8 cellular contexts compared by ENCODE assay signal in the genomic region with DNA sequence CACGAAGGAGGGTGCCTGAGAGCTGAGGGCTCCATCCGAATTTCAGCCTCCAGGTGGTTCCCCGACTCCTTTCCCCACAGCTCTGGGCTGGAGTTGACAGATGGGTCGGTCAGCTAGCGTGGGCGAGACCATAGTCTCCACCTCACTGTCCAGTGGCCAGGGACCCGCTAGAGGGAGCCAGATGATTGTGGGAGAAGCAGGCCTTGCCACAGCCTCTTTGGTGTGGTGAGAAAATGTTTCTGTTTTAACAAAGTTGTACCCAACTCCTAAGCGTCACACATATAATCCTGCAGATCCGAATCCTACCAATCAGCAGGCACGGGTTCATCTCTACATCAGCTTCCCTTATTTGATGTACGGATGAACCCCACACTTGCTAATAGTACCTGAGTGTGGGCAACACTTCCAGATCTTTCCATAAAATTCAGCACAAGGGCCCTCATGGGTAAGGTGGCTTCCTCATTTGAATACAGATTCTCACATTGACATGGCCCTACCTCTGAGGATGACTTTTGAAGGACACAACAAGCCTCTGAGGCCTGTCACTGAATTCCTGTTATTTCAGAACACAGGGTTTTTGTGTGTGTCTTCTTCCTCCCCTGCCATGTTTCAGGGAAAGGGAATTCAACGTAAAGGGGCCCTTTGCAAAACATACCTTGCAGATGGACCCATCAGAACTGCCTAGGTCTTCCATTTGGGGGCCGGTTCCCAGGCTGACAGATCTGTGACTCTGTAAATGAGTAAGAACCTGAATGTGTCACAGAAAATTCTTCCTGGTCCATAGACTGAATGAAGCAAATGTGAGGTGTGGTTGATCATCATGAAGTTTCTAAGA.
DNase-seq lines count a peak whose midpoint lies in the region; ATAC-seq and TF ChIP-seq lines count a peak whose summit lies in the region.

No MANE protein-coding gene starts in this region.

- POLR2A ChIA-PET in GM10248 (lab: Yijun Ruan, JAX) = interaction anchor here (0.6 to 5.4 kb wide), 5 partner anchors 30 to 203 kb away, joined by 3 to 30 read pairs (median 4); partner anchors contain the start of gene IRF4

- CTCF ChIA-PET in GM10248 (lab: Yijun Ruan, JAX) = interaction anchor here (0.6 to 32.8 kb wide), 58 partner anchors 9 to 1248 kb away, joined by 3 to 620 read pairs (median 4); partner anchors contain the start of genes DUSP22 and IRF4

- peaks cover 9% of the 10 kb centered on the region for H3K4me1 ChIP-seq in cardiac muscle cell (ENCODE audit: low read depth)
- no peaks in the 10 kb centered on the region for H3K4me1 ChIP-seq in psoas muscle
- no peaks in the 10 kb centered on the region for H3K4me1 ChIP-seq in aorta (ENCODE audit: control insufficient read depth in 1 of 2, insufficient read depth in 2 of 2, low read length in 2 of 2)

- intact Hi-C loops in psoas muscle (cut with DNase I) (no loop called here), aorta (cut with DNase I) (no loop called here)

- H3K27ac Mint-ChIP-seq in activated naive CD4-positive, alpha-beta T cell treated with anti-CD3 and anti-CD28 coated beads, Interleukin-2, amount 50 U/mL, for 72 hours = peak overlapping the region; percentile 34 to 93

- DNase-seq in GM10248 (ENCODE audit: extremely low spot score) = peak; percentile 85
- peak; percentile 93 for DNase-seq in H7
- DNase-seq in LoVo (ENCODE audit: low spot score) = peak; percentile 71
- peak; percentile 81 to 87 for DNase-seq in activated naive CD4-positive, alpha-beta T cell treated with anti-CD3 and anti-CD28 coated beads, Interleukin-2, amount 50 U/mL, for 72 hours (ENCODE audit: low spot score in 2 of 2)
- peak; percentile 88 to 90 for DNase-seq in cardiac muscle cell (ENCODE audit: low read depth in 1 of 2, low spot score in 1 of 2)
- DNase-seq in psoas muscle = peak; percentile 77 to 79
- peak; percentile 88 to 89 for DNase-seq in aorta

- WGBS in psoas muscle, 3 donors = 24 to 31% (median 31%) methylated on average over 13 of the region's 13 CpGs
- 24 to 31% methylated on average over 13 of the region's 13 CpGs for WGBS in aorta, 2 donors

- peaks cover 0 to 7% of the 10 kb centered on the region in 2 donors for H3K9me3 Mint-ChIP-seq in activated naive CD4-positive, alpha-beta T cell treated with anti-CD3 and anti-CD28 coated beads, Interleukin-2, amount 50 U/mL, for 72 hours

- no peaks in the 10 kb centered on the region for H3K36me3 ChIP-seq in H7 (replicated peaks; ENCODE audit: control insufficient read depth, insufficient read depth, low read length)
- H3K36me3 ChIP-seq in cardiac muscle cell = no peaks in the 10 kb centered on the region
- H3K36me3 ChIP-seq in psoas muscle (ENCODE audit: insufficient read depth in 1 of 2, low read depth in 1 of 2) = no peaks in the 10 kb centered on the region
- H3K36me3 ChIP-seq in aorta (ENCODE audit: control insufficient read depth in 1 of 2, insufficient read depth in 2 of 2, low read length in 1 of 2) = no peaks in the 10 kb centered on the region

- no peaks in the 10 kb centered on the region for H3K27me3 ChIP-seq in H7 (ENCODE audit: control insufficient read depth, insufficient read depth, low read length)
- H3K27me3 ChIP-seq in cardiac muscle cell = no peaks in the 10 kb centered on the region
- H3K27me3 ChIP-seq in psoas muscle (ENCODE audit: insufficient read depth in 3 of 3, low read length in 2 of 3) = no peaks in the 10 kb centered on the region
- no peaks in the 10 kb centered on the region for H3K27me3 ChIP-seq in aorta (ENCODE audit: control insufficient read depth in 1 of 2, insufficient read depth in 2 of 2, low read length in 1 of 2)

- TF ChIP-seq CTCF in GM10248 (IDR thresholded peaks at IDR 0.05; ENCODE audit: control extremely low read depth, extremely low read depth, low read depth, missing control alignments) (peak; percentile 87), cardiac muscle cell (IDR thresholded peaks at IDR 0.05; ENCODE audit: low read depth, low read length) (peak; percentile 97), psoas muscle (IDR thresholded peaks at IDR 0.05) (peak; percentile 56)

- H3K9me3 ChIP-seq in cardiac muscle cell (ENCODE audit: low read depth) (no peaks in the 10 kb centered on the region), psoas muscle (no peaks in the 10 kb centered on the region), aorta (ENCODE audit: control insufficient read depth, low read length) (no peaks in the 10 kb centered on the region)

- peak; percentile 99 for ATAC-seq in SK-N-SH treated with all-trans-retinoic acid at 6 μM for 48 hours
- ATAC-seq in activated naive CD4-positive, alpha-beta T cell treated with anti-CD3 and anti-CD28 coated beads, Interleukin-2, amount 50 U/mL, for 72 hours = peak; percentile 80 to 89
- peak; percentile 43 to 80 (median 70) for ATAC-seq in psoas muscle
- peak; percentile 83 for ATAC-seq in aorta (ENCODE audit: low FRiP score)

- H3K27ac ChIP-seq in cardiac muscle cell (no peak overlapping the region), psoas muscle (no peak overlapping the region), aorta (ENCODE audit: low read depth in 1 of 2, low read length in 2 of 2) (no peak overlapping the region)

- H3K4me3 ChIP-seq in H7 (ENCODE audit: insufficient read depth, low read depth, low read length) = no peak overlapping the region
- no peak overlapping the region for H3K4me3 ChIP-seq in cardiac muscle cell
- no peak overlapping the region for H3K4me3 ChIP-seq in psoas muscle
- no peak overlapping the region for H3K4me3 ChIP-seq in aorta (ENCODE audit: low read length in 2 of 2)

- no peaks in the 10 kb centered on the region for H3K36me3 Mint-ChIP-seq in activated naive CD4-positive, alpha-beta T cell treated with anti-CD3 and anti-CD28 coated beads, Interleukin-2, amount 50 U/mL, for 72 hours

TF ChIP-seq in SK-N-SH treated with all-trans-retinoic acid at 6 μM for 48 hours, 23 proteins besides CTCF, POLR2A, EP300 and RAD21:
- TF ChIP-seq ISL1 (CRISPR knock-in tag; IDR thresholded peaks at IDR 0.05) (no peak), ESRRG (CRISPR knock-in tag; IDR thresholded peaks at IDR 0.05) (no peak), ARNTL (CRISPR knock-in tag; IDR thresholded peaks at IDR 0.05; ENCODE audit: borderline replicate concordance, low read depth) (no peak), GLIS3 (CRISPR knock-in tag; IDR thresholded peaks at IDR 0.05) (no peak), CREB5 (CRISPR knock-in tag; IDR thresholded peaks at IDR 0.05; ENCODE audit: low read depth) (no peak), CSDC2 (CRISPR knock-in tag; IDR thresholded peaks at IDR 0.05) (no peak), ZNF8 (CRISPR knock-in tag; IDR thresholded peaks at IDR 0.05) (no peak), TCF4 (CRISPR knock-in tag; IDR thresholded peaks at IDR 0.05; ENCODE audit: borderline replicate concordance) (no peak), PPARA (CRISPR knock-in tag; IDR thresholded peaks at IDR 0.05; ENCODE audit: borderline replicate concordance) (no peak)
